ENCODE assay signal across 8 cellular contexts in genomic region chr14:102591944-102592772, GRCh38.
DNase-seq lines count a peak whose midpoint lies in the region; ATAC-seq and TF ChIP-seq lines count a peak whose summit lies in the region.

Gene RCOR1, plus strand, starts transcription at chr14:102592649. Its CDS starts 238 bp downstream, at chr14:102592887.

- no peaks in the 10 kb centered on the region for H3K27me3 Mint-ChIP-seq in central memory CD8-positive, alpha-beta T cell

- peaks cover 14% of the 10 kb centered on the region for H3K36me3 Mint-ChIP-seq in central memory CD8-positive, alpha-beta T cell (ENCODE audit: insufficient read depth)

- peaks cover 17% of the 10 kb centered on the region for H3K4me1 Mint-ChIP-seq in central memory CD8-positive, alpha-beta T cell

- DNase-seq in AG20443 (ENCODE audit: low spot score), result peak; percentile 99
- peak; percentile 97 for DNase-seq in NCI-H446 treated with DMSO at 0.1 percent for 48 hours (lab: John Stamatoyannopoulos, UW)
- DNase-seq in central memory CD8-positive, alpha-beta T cell (ENCODE audit: low spot score in 2 of 2), result peak; percentile 87 to 96
- DNase-seq in iris pigment epithelial cell (ENCODE audit: low read depth), result peak; percentile 98
- DNase-seq in stimulated activated CD4-positive, alpha-beta T cell treated with anti-CD3 and anti-CD28 coated beads, Interleukin-12 subunit alpha, Interleukin-12 subunit beta, amount 100 ng/mL, for 24 hours (ENCODE audit: low read depth in 2 of 2), result peak; percentile 93 to 97

- peak within 1 kb of the TSS; percentile 95 for H3K27ac Mint-ChIP-seq in central memory CD8-positive, alpha-beta T cell (ENCODE audit: low read depth)

- TF ChIP-seq POLR2A in GM19099 (IDR thresholded peaks at IDR 0.05; ENCODE audit: extremely low read depth, insufficient read length, low read depth), result peak; percentile 94

- peak; percentile 59 for ATAC-seq in HG03378 (IDR thresholded peaks at IDR 0.05; ENCODE audit: unreplicated experiment)
- ATAC-seq in activated CD4-positive, CD25-positive, alpha-beta regulatory T cell treated with anti-CD3 and anti-CD28 coated beads, Interleukin-2, amount 50 U/mL, for 24 hours, result peak; percentile 86 to 92
- peak; percentile 85 for ATAC-seq in central memory CD8-positive, alpha-beta T cell (replicated peaks; ENCODE audit: extremely low read depth, poor library complexity, severe bottlenecking)

- H3K9me3 Mint-ChIP-seq in central memory CD8-positive, alpha-beta T cell, result no peaks in the 10 kb centered on the region

- H3K4me3 Mint-ChIP-seq in central memory CD8-positive, alpha-beta T cell, result peak within 1 kb of the TSS; percentile 93

Comparison
In these comparisons a context has a peak if more than half of its experiments do, and no peak if none do; other contexts are left out.
1. Peak in every context shown above with its lines: DNase-seq and ATAC-seq.